ENCODE assay signal across 27 cellular contexts in genomic region chr20:25376236-25376635, GRCh38. TPM values are rescaled to one million over a fixed set of nuclear protein-coding genes. Genes with fewer than 3 reads are reported as not detected.
A peak's percentile ranks its signal among the peaks of the same experiment; 100 is the strongest.
DNase-seq lines count a peak whose midpoint lies in the region; TF ChIP-seq lines count a peak whose summit lies in the region.
"Had no signal": no experiment of that assay in that cellular context is flagged by ENCODE, and none has a peak within 500 bp of the region (broad histone marks: within the 10 kb centered on the region; RNA-seq: fewer than 3 reads in every experiment).

No MANE protein-coding gene starts in this region.

- H3K27ac Mint-ChIP-seq in glutamatergic neuron (ENCODE audit: unreplicated experiment), result no peak overlapping the region
- H3K27ac Mint-ChIP-seq: B cell; CD8-positive, alpha-beta T cell had no signal

- peaks cover 29% of the 10 kb centered on the region for H3K36me3 Mint-ChIP-seq in glutamatergic neuron (ENCODE audit: unreplicated experiment)

- intact Hi-C loops in sigmoid colon (cut with DNase I), result no loop called here

- H3K36me3 ChIP-seq in sigmoid colon, result no peaks in the 10 kb centered on the region

- no peak for TF ChIP-seq CTCF in sigmoid colon (IDR thresholded peaks at IDR 0.05)
- no peak for TF ChIP-seq CTCF in glutamatergic neuron (IDR thresholded peaks at IDR 0.05; ENCODE audit: partially characterized antibody, unreplicated experiment)

- peak; percentile 41 for DNase-seq in G401 (ENCODE audit: low spot score)
- DNase-seq in medulla oblongata (ENCODE audit: extremely low spot score), result peak; percentile 69
- no peak for DNase-seq in sigmoid colon
- no peak for DNase-seq in glutamatergic neuron
- no peak for DNase-seq in cerebellar nuclear complex (lab: John Stamatoyannopoulos, UW)
- DNase-seq in stimulated activated CD4-positive, alpha-beta T cell treated with anti-CD3 and anti-CD28 coated beads, Interleukin-4, amount 100 ng/mL, for 1 hour, result no peak
- no peak for DNase-seq in activated CD8-positive, alpha-beta memory T cell treated with anti-CD3 and anti-CD28 coated beads, Interleukin-2, amount 50 U/mL, for 48 hours
- DNase-seq: CD8-positive, alpha-beta T cell; DMS 273 treated with DMSO at 0.1 percent for 48 hours; DMS79; EL; GF-D8; H9; Kasumi-1; NCI-H1092 treated with DMSO at 0.1 percent for 48 hours; NCI-H1436; NCI-H187; NCI-H446; NCI-H526; NCI-H82; NK-92 treated with Interleukin-12 subunit alpha and Interleukin-12 subunit beta, amount 100 ng/mL, for 24 hours; PC-3; SJCRH30 had no signal

- TF ChIP-seq POLR2A in sigmoid colon (IDR thresholded peaks at IDR 0.05), result no peak

- no peak for TF ChIP-seq EP300 in sigmoid colon (IDR thresholded peaks at IDR 0.05)

- no peaks in the 10 kb centered on the region for H3K27me3 Mint-ChIP-seq in glutamatergic neuron (ENCODE audit: unreplicated experiment)
- H3K27me3 Mint-ChIP-seq: B cell had no signal

- H3K27ac ChIP-seq in cingulate gyrus (ENCODE audit: low read depth, low read length) (peak overlapping the region; percentile 92), sigmoid colon (peak overlapping the region in 3 of 4 donors; percentile 23 to 50 (median 46))
- H3K27ac ChIP-seq: 22Rv1, C4-2B, SJCRH30 had no signal

- H3K9me3 Mint-ChIP-seq in glutamatergic neuron (ENCODE audit: unreplicated experiment), result peaks cover 10% of the 10 kb centered on the region
- H3K9me3 Mint-ChIP-seq: CD8-positive, alpha-beta T cell had no signal

- no peaks in the 10 kb centered on the region for H3K9me3 ChIP-seq in sigmoid colon

- 92 to 94% methylated on average over 4 of the region's 4 CpGs for WGBS in sigmoid colon, 2 donors

- H3K27me3 ChIP-seq in sigmoid colon, result no peaks in the 10 kb centered on the region
- H3K27me3 ChIP-seq: SJCRH30 had no signal

- no peak overlapping the region for H3K4me3 ChIP-seq in sigmoid colon
- H3K4me3 ChIP-seq: SJCRH30 had no signal

- in situ Hi-C loops in G401 (cut with HindIII; ENCODE audit: low sequenced_read_pairs), result no loop called here

- no peak overlapping the region for H3K4me3 Mint-ChIP-seq in glutamatergic neuron (ENCODE audit: unreplicated experiment)
- H3K4me3 Mint-ChIP-seq: B cell; CD8-positive, alpha-beta T cell; H9 had no signal

- peaks cover 0 to 14% (median 11%) of the 10 kb centered on the region in 4 donors for H3K4me1 ChIP-seq in sigmoid colon
- H3K4me1 ChIP-seq: SJCRH30 had no signal

- peaks cover 30% of the 10 kb centered on the region for H3K4me1 Mint-ChIP-seq in glutamatergic neuron (ENCODE audit: low read depth, unreplicated experiment)

RNA-seq across cellular contexts. Expression of gene ABHD12, which starts 14.4 kb away (rescaled TPM):
- 22.3 and 42.9 TPM in 2 replicates for total RNA-seq in G401 (2014; rRNA removed; shearing (Covaris generic))
- total RNA-seq in sigmoid colon (10 to 100 TPM; 18.9 to 39.6 (median 34.9) TPM), glutamatergic neuron (ENCODE audit: unreplicated experiment) (101 TPM)
- 10 to 100 TPM; 27.0 to 49.0 (median 35.7) TPM for polyA plus RNA-seq in sigmoid colon

RNA-seq across cellular contexts. Expression of gene GINS1, which starts 31.2 kb away (rescaled TPM):
- total RNA-seq in G401 (2014; rRNA removed; shearing (Covaris generic)), result 25.2 and 40.0 TPM in 2 replicates
- total RNA-seq in sigmoid colon (1 to 10 TPM in 1 of 4 donors, under 1 TPM in 3; 0.28 to 1.4 (median 0.50) TPM), glutamatergic neuron (ENCODE audit: unreplicated experiment) (5.3 TPM)
- 1 to 10 TPM; 1.2 to 7.6 (median 4.2) TPM for polyA plus RNA-seq in sigmoid colon

Comparison
In these comparisons a context has a peak if more than half of its experiments do, and no peak if none do; other contexts are left out.
1. DNase-seq: peak in G401 (single experiment) and medulla oblongata (single experiment); none in sigmoid colon (single experiment), glutamatergic neuron (single experiment), cerebellar nuclear complex (0 of 2), stimulated activated CD4-positive, alpha-beta T cell treated with anti-CD3 and anti-CD28 coated beads, Interleukin-4, amount 100 ng/mL, for 1 hour (single experiment) and activated CD8-positive, alpha-beta memory T cell treated with anti-CD3 and anti-CD28 coated beads, Interleukin-2, amount 50 U/mL, for 48 hours (single experiment).